Comparison of ENCODE assay signal across 1 cellular context in genomic region chr11:116558504-116559252, GRCh38.
TF ChIP-seq lines count a peak whose summit lies in the region.

No MANE protein-coding gene starts in this region.

TF ChIP-seq in SK-N-SH, 30 proteins besides CTCF, POLR2A, EP300 and RAD21 (continued from another document):
- TF ChIP-seq NFIC (IDR thresholded peaks at IDR 0.05; ENCODE audit: borderline replicate concordance) (no peak), MEF2A (IDR thresholded peaks at IDR 0.05; ENCODE audit: borderline replicate concordance, low read depth) (no peak), GABPA (IDR thresholded peaks at IDR 0.05; ENCODE audit: low read depth) (no peak), NRF1 (IDR thresholded peaks at IDR 0.05; ENCODE audit: low read depth, low read length) (no peak), SIN3A (IDR thresholded peaks at IDR 0.05; ENCODE audit: borderline replicate concordance, low read depth, low read length) (no peak), MXI1 (IDR thresholded peaks at IDR 0.05; ENCODE audit: low read depth, low read length) (no peak), REST (IDR thresholded peaks at IDR 0.05; ENCODE audit: low read depth, low read length) (no peak), TEAD4 (IDR thresholded peaks at IDR 0.05; ENCODE audit: borderline replicate concordance, insufficient read depth) (peak; percentile 74; the same call in 1 of the 2 replicates), PBX3 (IDR thresholded peaks at IDR 0.05) (peak; percentile 69), RXRA (IDR thresholded peaks at IDR 0.05; ENCODE audit: borderline replicate concordance, low read depth) (no peak), RCOR1 (IDR thresholded peaks at IDR 0.05; ENCODE audit: low read length) (no peak), JUND (IDR thresholded peaks at IDR 0.05) (peak; percentile 67), USF2 (IDR thresholded peaks at IDR 0.05; ENCODE audit: borderline replicate concordance, low read depth, low read length) (no peak), SMC3 (IDR thresholded peaks at IDR 0.05; ENCODE audit: low read depth, low read length) (no peak), FOSL2 (IDR thresholded peaks at IDR 0.05; ENCODE audit: borderline replicate concordance, low read depth) (peak; percentile 70), GATA2 (CRISPR knock-in tag; IDR thresholded peaks at IDR 0.05) (no peak)
